ENCODE assay signal across 12 cellular contexts in the genomic region with DNA sequence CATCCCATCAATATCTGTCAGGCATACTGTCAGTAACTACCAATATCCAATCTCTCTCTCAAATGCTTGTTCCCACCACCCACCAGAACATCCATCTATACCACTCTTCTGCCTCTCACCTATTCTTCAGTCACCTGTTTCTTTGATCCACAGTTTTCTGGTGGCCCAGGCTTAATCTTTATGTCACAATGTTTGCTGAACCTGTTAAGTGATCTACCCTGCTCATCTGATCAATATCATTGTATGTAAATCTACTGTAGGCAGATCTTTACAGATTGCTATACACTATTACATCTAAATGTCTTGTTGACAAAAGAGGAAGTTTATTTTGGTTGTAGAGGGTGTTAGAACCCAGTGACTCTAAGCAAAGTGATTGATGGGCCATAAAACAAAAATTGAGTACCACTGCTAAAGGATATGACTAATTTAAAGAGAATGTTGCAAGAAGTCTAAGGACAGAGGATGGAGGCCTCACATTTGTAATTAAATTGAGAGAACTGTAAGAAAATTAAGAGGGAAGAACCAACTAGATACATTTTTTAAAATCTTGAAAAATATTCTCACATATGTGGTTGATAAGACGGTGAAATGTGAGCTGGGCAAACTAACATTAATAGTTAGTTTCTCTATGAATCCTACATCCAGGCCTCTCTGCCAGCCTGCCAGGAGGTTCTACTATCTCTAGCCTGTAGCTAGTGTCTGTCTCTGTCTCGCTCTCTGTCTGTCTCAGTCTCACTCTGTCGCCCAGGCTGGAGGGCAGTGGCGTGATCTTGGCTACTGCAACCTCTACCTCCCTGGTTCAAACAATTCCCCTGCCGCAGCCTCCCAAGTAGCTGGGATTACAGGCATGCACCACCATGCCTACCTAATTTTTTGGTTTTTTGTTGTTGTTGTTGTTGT. TPM values are rescaled to one million over a fixed set of nuclear protein-coding genes. Genes with fewer than 3 reads are reported as not detected.
DNase-seq lines count a peak whose midpoint lies in the region; ATAC-seq and TF ChIP-seq lines count a peak whose summit lies in the region.
"Had no signal": no experiment of that assay in that cellular context is flagged by ENCODE, and none has a peak within 500 bp of the region (broad histone marks: within the 10 kb centered on the region; RNA-seq: fewer than 3 reads in every experiment).

No MANE protein-coding gene starts in this region.

- no peaks in the 10 kb centered on the region for H3K9me3 ChIP-seq in upper lobe of left lung
- H3K9me3 ChIP-seq: mucosa of descending colon, Peyer's patch, sigmoid colon had no signal

- H3K36me3 ChIP-seq in upper lobe of left lung = no peaks in the 10 kb centered on the region
- H3K36me3 ChIP-seq: Peyer's patch, sigmoid colon had no signal

- ATAC-seq in GM19035 (IDR thresholded peaks at IDR 0.05; ENCODE audit: unreplicated experiment) = peak; percentile 51
- ATAC-seq in upper lobe of left lung (ENCODE audit: low FRiP score in 2 of 2) = no peak
- ATAC-seq: mucosa of descending colon had no signal

- 89 to 94% methylated on average over 5 of the region's 5 CpGs for WGBS in upper lobe of left lung, 2 donors

- DNase-seq in A172 (ENCODE audit: low spot score) (peak; percentile 73), RKO (ENCODE audit: low spot score) (peak; percentile 79), fibroblast of mammary gland (ENCODE audit: low read depth) (peak; percentile 53), upper lobe of left lung (no peak), NCI-H187 (lab: John Stamatoyannopoulos, UW) (no peak)
- DNase-seq in stimulated activated CD4-positive, alpha-beta T cell treated with anti-CD3 and anti-CD28 coated beads, Interleukin-4, amount 100 ng/mL, for 4 hours = no peak
- no peak for DNase-seq in activated CD8-positive, alpha-beta memory T cell treated with anti-CD3 and anti-CD28 coated beads, Interleukin-2, amount 50 U/mL, for 48 hours
- DNase-seq: dorsolateral prefrontal cortex, mucosa of descending colon, Peyer's patch, sigmoid colon had no signal

- TF ChIP-seq POLR2A in upper lobe of left lung (IDR thresholded peaks at IDR 0.05) = no peak

- H3K4me1 ChIP-seq in upper lobe of left lung = peaks cover 0 to 13% (median 6%) of the 10 kb centered on the region in 4 donors

- no peak for TF ChIP-seq CTCF in fibroblast of mammary gland (conservative IDR thresholded peaks at IDR 0.05; ENCODE audit: control insufficient read depth, insufficient read depth, low read depth, low read length)
- TF ChIP-seq CTCF in upper lobe of left lung (IDR thresholded peaks at IDR 0.05) = no peak

- no peaks in the 10 kb centered on the region for H3K27me3 ChIP-seq in upper lobe of left lung
- H3K27me3 ChIP-seq: dorsolateral prefrontal cortex, Peyer's patch, sigmoid colon had no signal

- H3K27ac ChIP-seq in upper lobe of left lung = no peak overlapping the region
- H3K27ac ChIP-seq: dorsolateral prefrontal cortex, Peyer's patch, sigmoid colon had no signal

- no peak for TF ChIP-seq EP300 in upper lobe of left lung (IDR thresholded peaks at IDR 0.05)

- H3K4me3 ChIP-seq in fibroblast of mammary gland (ENCODE audit: control insufficient read depth, low read depth, low read length) (no peak overlapping the region), upper lobe of left lung (no peak overlapping the region)
- H3K4me3 ChIP-seq: dorsolateral prefrontal cortex, mucosa of descending colon, Peyer's patch, sigmoid colon had no signal

RNA-seq across cellular contexts. Expression of gene EGLN1, which starts 34.1 kb away (rescaled TPM):
- 43.6 and 57.8 TPM in 2 replicates for total RNA-seq in A172 (2014; rRNA removed; shearing (Covaris generic))
- 10 to 100 TPM; 19.9 to 30.4 (median 22.8) TPM for total RNA-seq in upper lobe of left lung

RNA-seq across cellular contexts. Expression of gene SPRTN, which starts 49.9 kb away (rescaled TPM):
- 34.4 and 41.7 TPM in 2 replicates for total RNA-seq in A172 (2014; rRNA removed; shearing (Covaris generic))
- 10 to 100 TPM in 4 of 6 donors, 1 to 10 TPM in 2; 8.8 to 30.9 (median 17.2) TPM for total RNA-seq in upper lobe of left lung

RNA-seq across cellular contexts. Expression of gene EXOC8, which starts 50.4 kb away (rescaled TPM):
- total RNA-seq in A172 (2014; rRNA removed; shearing (Covaris generic)) = 15.9 and 19.4 TPM in 2 replicates
- 10 to 100 TPM; 16.3 to 24.7 (median 17.5) TPM for total RNA-seq in upper lobe of left lung

Comparison
In these comparisons a context has a peak if more than half of its experiments do, and no peak if none do; other contexts are left out.
1. DNase-seq: peak in A172 (single experiment), RKO (single experiment) and fibroblast of mammary gland (single experiment); none in upper lobe of left lung (0 of 2), stimulated activated CD4-positive, alpha-beta T cell treated with anti-CD3 and anti-CD28 coated beads, Interleukin-4, amount 100 ng/mL, for 4 hours (0 of 2), activated CD8-positive, alpha-beta memory T cell treated with anti-CD3 and anti-CD28 coated beads, Interleukin-2, amount 50 U/mL, for 48 hours (single experiment) and NCI-H187 (0 of 2).